ENCODE assay signal across 1 cellular context in the genomic region with DNA sequence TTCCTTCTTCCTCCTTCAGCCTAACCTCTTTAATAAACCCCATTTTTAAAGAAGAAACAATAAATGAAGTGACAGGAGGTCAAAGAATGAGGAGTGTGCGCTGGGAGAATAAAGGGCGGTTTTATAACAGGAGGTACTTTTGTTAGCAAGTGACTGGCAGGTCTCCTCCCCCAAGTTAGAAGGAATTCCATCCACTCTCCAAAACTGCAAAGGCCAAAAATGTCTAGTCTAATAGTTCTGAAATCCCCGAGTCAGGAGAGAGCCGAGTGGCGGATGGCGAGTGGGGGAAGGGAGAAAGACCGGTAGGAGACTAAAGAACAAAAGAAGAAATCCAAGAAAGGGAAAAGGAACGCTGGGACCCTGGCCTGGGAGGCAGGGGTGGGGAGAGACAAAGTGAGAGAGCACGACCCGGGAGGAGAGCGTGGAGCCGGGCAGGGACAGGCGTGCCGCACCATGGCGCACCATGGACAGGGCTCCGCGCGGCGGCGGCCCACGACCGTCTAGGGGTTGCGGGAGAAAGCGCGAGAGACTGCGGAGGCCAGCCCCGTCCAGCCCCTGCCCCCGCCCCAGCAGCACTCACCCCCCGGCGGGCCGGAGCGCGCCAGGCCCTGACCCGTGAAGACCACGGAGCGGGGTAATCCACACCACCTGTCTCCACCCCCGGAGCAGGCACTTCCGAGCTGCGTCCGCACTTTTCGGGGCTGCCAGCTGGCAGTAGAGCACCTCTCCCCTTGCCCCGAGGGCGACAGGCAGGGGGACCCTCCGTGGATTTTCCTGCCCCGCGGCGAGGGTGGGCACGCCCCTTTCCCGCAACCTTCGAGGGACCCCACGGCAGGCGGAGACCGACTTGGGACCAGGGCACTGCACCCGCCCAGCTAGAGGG.
TF ChIP-seq lines count a peak whose summit lies in the region.

No MANE protein-coding gene starts in this region.

TF ChIP-seq in HepG2, 621 proteins besides CTCF, POLR2A, EP300 and RAD21 (continued from another document and continues in another):
- TF ChIP-seq, protein P1, sequence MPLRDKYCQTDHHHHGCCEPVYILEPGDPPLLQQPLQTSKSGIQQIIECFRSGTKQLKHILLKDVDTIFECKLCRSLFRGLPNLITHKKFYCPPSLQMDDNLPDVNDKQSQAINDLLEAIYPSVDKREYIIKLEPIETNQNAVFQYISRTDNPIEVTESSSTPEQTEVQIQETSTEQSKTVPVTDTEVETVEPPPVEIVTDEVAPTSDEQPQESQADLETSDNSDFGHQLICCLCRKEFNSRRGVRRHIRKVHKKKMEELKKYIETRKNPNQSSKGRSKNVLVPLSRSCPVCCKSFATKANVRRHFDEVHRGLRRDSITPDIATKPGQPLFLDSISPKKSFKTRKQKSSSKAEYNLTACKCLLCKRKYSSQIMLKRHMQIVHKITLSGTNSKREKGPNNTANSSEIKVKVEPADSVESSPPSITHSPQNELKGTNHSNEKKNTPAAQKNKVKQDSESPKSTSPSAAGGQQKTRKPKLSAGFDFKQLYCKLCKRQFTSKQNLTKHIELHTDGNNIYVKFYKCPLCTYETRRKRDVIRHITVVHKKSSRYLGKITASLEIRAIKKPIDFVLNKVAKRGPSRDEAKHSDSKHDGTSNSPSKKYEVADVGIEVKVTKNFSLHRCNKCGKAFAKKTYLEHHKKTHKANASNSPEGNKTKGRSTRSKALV (CRISPR knock-in tag; IDR thresholded peaks at IDR 0.05): 0 out of 2 replicates have a peak, but pooled peaks have one; percentile 40
- TF ChIP-seq, protein P2, sequence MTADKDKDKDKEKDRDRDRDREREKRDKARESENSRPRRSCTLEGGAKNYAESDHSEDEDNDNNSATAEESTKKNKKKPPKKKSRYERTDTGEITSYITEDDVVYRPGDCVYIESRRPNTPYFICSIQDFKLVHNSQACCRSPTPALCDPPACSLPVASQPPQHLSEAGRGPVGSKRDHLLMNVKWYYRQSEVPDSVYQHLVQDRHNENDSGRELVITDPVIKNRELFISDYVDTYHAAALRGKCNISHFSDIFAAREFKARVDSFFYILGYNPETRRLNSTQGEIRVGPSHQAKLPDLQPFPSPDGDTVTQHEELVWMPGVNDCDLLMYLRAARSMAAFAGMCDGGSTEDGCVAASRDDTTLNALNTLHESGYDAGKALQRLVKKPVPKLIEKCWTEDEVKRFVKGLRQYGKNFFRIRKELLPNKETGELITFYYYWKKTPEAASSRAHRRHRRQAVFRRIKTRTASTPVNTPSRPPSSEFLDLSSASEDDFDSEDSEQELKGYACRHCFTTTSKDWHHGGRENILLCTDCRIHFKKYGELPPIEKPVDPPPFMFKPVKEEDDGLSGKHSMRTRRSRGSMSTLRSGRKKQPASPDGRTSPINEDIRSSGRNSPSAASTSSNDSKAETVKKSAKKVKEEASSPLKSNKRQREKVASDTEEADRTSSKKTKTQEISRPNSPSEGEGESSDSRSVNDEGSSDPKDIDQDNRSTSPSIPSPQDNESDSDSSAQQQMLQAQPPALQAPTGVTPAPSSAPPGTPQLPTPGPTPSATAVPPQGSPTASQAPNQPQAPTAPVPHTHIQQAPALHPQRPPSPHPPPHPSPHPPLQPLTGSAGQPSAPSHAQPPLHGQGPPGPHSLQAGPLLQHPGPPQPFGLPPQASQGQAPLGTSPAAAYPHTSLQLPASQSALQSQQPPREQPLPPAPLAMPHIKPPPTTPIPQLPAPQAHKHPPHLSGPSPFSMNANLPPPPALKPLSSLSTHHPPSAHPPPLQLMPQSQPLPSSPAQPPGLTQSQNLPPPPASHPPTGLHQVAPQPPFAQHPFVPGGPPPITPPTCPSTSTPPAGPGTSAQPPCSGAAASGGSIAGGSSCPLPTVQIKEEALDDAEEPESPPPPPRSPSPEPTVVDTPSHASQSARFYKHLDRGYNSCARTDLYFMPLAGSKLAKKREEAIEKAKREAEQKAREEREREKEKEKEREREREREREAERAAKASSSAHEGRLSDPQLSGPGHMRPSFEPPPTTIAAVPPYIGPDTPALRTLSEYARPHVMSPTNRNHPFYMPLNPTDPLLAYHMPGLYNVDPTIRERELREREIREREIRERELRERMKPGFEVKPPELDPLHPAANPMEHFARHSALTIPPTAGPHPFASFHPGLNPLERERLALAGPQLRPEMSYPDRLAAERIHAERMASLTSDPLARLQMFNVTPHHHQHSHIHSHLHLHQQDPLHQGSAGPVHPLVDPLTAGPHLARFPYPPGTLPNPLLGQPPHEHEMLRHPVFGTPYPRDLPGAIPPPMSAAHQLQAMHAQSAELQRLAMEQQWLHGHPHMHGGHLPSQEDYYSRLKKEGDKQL (CRISPR knock-in tag; IDR thresholded peaks at IDR 0.05; ENCODE audit: low read depth): no peak
- no peak for TF ChIP-seq ZNF432 (CRISPR knock-in tag; IDR thresholded peaks at IDR 0.05; ENCODE audit: borderline replicate concordance)
- TF ChIP-seq, protein P3, sequence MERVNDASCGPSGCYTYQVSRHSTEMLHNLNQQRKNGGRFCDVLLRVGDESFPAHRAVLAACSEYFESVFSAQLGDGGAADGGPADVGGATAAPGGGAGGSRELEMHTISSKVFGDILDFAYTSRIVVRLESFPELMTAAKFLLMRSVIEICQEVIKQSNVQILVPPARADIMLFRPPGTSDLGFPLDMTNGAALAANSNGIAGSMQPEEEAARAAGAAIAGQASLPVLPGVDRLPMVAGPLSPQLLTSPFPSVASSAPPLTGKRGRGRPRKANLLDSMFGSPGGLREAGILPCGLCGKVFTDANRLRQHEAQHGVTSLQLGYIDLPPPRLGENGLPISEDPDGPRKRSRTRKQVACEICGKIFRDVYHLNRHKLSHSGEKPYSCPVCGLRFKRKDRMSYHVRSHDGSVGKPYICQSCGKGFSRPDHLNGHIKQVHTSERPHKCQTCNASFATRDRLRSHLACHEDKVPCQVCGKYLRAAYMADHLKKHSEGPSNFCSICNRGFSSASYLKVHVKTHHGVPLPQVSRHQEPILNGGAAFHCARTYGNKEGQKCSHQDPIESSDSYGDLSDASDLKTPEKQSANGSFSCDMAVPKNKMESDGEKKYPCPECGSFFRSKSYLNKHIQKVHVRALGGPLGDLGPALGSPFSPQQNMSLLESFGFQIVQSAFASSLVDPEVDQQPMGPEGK (CRISPR knock-in tag; IDR thresholded peaks at IDR 0.05): peak; percentile 13; the same call in 1 of the 2 replicates
- no peak for TF ChIP-seq CHCHD3 (CRISPR knock-in tag; IDR thresholded peaks at IDR 0.05)
- no peak for TF ChIP-seq ZNF670 (CRISPR knock-in tag; IDR thresholded peaks at IDR 0.05; ENCODE audit: borderline replicate concordance)
- no peak for TF ChIP-seq ZSCAN30 (CRISPR knock-in tag; IDR thresholded peaks at IDR 0.05)
- TF ChIP-seq, protein P4, sequence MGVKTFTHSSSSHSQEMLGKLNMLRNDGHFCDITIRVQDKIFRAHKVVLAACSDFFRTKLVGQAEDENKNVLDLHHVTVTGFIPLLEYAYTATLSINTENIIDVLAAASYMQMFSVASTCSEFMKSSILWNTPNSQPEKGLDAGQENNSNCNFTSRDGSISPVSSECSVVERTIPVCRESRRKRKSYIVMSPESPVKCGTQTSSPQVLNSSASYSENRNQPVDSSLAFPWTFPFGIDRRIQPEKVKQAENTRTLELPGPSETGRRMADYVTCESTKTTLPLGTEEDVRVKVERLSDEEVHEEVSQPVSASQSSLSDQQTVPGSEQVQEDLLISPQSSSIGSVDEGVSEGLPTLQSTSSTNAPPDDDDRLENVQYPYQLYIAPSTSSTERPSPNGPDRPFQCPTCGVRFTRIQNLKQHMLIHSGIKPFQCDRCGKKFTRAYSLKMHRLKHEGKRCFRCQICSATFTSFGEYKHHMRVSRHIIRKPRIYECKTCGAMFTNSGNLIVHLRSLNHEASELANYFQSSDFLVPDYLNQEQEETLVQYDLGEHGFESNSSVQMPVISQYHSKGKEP (CRISPR knock-in tag; IDR thresholded peaks at IDR 0.05): no peak
- TF ChIP-seq AGO1 (IDR thresholded peaks at IDR 0.05; ENCODE audit: low read depth, low read length, poor library complexity, severe bottlenecking): no peak
- no peak for TF ChIP-seq ZSCAN12 (CRISPR knock-in tag; IDR thresholded peaks at IDR 0.05)
- TF ChIP-seq, protein P5, sequence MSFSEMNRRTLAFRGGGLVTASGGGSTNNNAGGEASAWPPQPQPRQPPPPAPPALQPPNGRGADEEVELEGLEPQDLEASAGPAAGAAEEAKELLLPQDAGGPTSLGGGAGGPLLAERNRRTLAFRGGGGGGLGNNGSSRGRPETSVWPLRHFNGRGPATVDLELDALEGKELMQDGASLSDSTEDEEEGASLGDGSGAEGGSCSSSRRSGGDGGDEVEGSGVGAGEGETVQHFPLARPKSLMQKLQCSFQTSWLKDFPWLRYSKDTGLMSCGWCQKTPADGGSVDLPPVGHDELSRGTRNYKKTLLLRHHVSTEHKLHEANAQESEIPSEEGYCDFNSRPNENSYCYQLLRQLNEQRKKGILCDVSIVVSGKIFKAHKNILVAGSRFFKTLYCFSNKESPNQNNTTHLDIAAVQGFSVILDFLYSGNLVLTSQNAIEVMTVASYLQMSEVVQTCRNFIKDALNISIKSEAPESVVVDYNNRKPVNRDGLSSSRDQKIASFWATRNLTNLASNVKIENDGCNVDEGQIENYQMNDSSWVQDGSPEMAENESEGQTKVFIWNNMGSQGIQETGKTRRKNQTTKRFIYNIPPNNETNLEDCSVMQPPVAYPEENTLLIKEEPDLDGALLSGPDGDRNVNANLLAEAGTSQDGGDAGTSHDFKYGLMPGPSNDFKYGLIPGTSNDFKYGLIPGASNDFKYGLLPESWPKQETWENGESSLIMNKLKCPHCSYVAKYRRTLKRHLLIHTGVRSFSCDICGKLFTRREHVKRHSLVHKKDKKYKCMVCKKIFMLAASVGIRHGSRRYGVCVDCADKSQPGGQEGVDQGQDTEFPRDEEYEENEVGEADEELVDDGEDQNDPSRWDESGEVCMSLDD (CRISPR knock-in tag; IDR thresholded peaks at IDR 0.05; ENCODE audit: borderline replicate concordance): no peak
- TF ChIP-seq ZNF383 (CRISPR knock-in tag; IDR thresholded peaks at IDR 0.05; ENCODE audit: borderline replicate concordance): no peak
- no peak for TF ChIP-seq ZIK1 (CRISPR knock-in tag; IDR thresholded peaks at IDR 0.05; ENCODE audit: borderline replicate concordance, low read depth)
- TF ChIP-seq ZNF777 (CRISPR knock-in tag; IDR thresholded peaks at IDR 0.05): peak; percentile 97
- TF ChIP-seq SRSF4 (IDR thresholded peaks at IDR 0.05; ENCODE audit: low read depth, low read length, poor library complexity, severe bottlenecking): no peak
- TF ChIP-seq ZNF296 (CRISPR knock-in tag; conservative IDR thresholded peaks at IDR 0.05): no peak
- TF ChIP-seq MIER2 (CRISPR knock-in tag; IDR thresholded peaks at IDR 0.05): peak; percentile 81
- no peak for TF ChIP-seq ZNF652 (CRISPR knock-in tag; IDR thresholded peaks at IDR 0.05; ENCODE audit: borderline replicate concordance, low read depth)
- TF ChIP-seq U2AF2 (IDR thresholded peaks at IDR 0.05; ENCODE audit: low read depth, low read length): no peak
- TF ChIP-seq DMAP1 (CRISPR knock-in tag; IDR thresholded peaks at IDR 0.05): no peak
- TF ChIP-seq ZNF619 (CRISPR knock-in tag; IDR thresholded peaks at IDR 0.05): no peak
- 0 out of 2 replicates have a peak, but pooled peaks have one; percentile 68 for TF ChIP-seq ZNF572 (CRISPR knock-in tag; IDR thresholded peaks at IDR 0.05)
- TF ChIP-seq, protein P6, sequence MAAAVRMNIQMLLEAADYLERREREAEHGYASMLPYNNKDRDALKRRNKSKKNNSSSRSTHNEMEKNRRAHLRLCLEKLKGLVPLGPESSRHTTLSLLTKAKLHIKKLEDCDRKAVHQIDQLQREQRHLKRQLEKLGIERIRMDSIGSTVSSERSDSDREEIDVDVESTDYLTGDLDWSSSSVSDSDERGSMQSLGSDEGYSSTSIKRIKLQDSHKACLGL (CRISPR knock-in tag; IDR thresholded peaks at IDR 0.05): 0 out of 2 replicates have a peak, but pooled peaks have one; percentile 23
- 0 out of 2 replicates have a peak, but pooled peaks have one; percentile 36 for TF ChIP-seq ZFY (CRISPR knock-in tag; IDR thresholded peaks at IDR 0.05)
- TF ChIP-seq KAT2B (IDR thresholded peaks at IDR 0.05; ENCODE audit: borderline replicate concordance, low read depth, low read length): no peak
- no peak for TF ChIP-seq NONO (IDR thresholded peaks at IDR 0.05)
- TF ChIP-seq NONO (CRISPR knock-in tag; conservative IDR thresholded peaks at IDR 0.05): no peak
- TF ChIP-seq, protein P7, sequence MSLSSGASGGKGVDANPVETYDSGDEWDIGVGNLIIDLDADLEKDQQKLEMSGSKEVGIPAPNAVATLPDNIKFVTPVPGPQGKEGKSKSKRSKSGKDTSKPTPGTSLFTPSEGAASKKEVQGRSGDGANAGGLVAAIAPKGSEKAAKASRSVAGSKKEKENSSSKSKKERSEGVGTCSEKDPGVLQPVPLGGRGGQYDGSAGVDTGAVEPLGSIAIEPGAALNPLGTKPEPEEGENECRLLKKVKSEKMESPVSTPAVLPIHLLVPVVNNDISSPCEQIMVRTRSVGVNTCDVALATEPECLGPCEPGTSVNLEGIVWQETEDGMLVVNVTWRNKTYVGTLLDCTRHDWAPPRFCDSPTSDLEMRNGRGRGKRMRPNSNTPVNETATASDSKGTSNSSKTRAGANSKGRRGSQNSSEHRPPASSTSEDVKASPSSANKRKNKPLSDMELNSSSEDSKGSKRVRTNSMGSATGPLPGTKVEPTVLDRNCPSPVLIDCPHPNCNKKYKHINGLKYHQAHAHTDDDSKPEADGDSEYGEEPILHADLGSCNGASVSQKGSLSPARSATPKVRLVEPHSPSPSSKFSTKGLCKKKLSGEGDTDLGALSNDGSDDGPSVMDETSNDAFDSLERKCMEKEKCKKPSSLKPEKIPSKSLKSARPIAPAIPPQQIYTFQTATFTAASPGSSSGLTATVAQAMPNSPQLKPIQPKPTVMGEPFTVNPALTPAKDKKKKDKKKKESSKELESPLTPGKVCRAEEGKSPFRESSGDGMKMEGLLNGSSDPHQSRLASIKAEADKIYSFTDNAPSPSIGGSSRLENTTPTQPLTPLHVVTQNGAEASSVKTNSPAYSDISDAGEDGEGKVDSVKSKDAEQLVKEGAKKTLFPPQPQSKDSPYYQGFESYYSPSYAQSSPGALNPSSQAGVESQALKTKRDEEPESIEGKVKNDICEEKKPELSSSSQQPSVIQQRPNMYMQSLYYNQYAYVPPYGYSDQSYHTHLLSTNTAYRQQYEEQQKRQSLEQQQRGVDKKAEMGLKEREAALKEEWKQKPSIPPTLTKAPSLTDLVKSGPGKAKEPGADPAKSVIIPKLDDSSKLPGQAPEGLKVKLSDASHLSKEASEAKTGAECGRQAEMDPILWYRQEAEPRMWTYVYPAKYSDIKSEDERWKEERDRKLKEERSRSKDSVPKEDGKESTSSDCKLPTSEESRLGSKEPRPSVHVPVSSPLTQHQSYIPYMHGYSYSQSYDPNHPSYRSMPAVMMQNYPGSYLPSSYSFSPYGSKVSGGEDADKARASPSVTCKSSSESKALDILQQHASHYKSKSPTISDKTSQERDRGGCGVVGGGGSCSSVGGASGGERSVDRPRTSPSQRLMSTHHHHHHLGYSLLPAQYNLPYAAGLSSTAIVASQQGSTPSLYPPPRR (CRISPR knock-in tag; IDR thresholded peaks at IDR 0.05; ENCODE audit: borderline replicate concordance): no peak
- no peak; the same call in 1 of the 2 replicates for TF ChIP-seq RARA (CRISPR knock-in tag; IDR thresholded peaks at IDR 0.05)
- no peak for TF ChIP-seq ZNF709 (CRISPR knock-in tag; IDR thresholded peaks at IDR 0.05)
- no peak for TF ChIP-seq EHMT2 (IDR thresholded peaks at IDR 0.05; ENCODE audit: borderline replicate concordance, low read depth, low read length)
